Comparison of ENCODE assay signal across 1 cellular context in the genomic region with DNA sequence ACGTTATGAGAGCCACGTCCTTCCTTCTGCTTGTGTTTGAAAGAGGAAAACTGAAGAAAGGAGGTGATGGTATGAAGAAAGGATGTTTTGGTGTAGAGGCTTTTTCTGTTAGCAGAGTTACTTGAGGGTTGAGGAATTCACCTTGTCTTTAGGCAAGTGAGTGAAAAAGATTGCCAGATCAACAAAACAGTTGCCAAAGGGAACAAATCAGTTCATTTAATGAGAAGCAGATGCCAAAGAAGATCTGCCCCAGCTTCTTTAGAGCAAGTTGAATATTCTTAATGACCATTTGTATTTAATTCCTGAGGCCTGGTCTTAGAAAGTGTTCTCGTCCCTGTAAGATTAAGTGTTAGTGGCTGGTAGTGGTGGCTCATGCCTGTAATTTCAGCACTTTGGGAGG.
TF ChIP-seq lines count a peak whose summit lies in the region.

No MANE protein-coding gene starts in this region.

TF ChIP-seq in SK-N-SH treated with all-trans-retinoic acid at 6 μM for 48 hours, 23 proteins besides CTCF, POLR2A, EP300 and RAD21 (continued from another document):
- TF ChIP-seq RARB (CRISPR knock-in tag; IDR thresholded peaks at IDR 0.05) (no peak), ZNF565 (CRISPR knock-in tag; conservative IDR thresholded peaks at IDR 0.05; ENCODE audit: low read depth) (no peak), ZFP30 (CRISPR knock-in tag; IDR thresholded peaks at IDR 0.05) (no peak), OSR1 (CRISPR knock-in tag; IDR thresholded peaks at IDR 0.05) (no peak), CSDC2 (CRISPR knock-in tag; IDR thresholded peaks at IDR 0.05) (no peak), BACH2 (CRISPR knock-in tag; IDR thresholded peaks at IDR 0.05; ENCODE audit: borderline replicate concordance) (no peak)
- TF ChIP-seq, protein P1, sequence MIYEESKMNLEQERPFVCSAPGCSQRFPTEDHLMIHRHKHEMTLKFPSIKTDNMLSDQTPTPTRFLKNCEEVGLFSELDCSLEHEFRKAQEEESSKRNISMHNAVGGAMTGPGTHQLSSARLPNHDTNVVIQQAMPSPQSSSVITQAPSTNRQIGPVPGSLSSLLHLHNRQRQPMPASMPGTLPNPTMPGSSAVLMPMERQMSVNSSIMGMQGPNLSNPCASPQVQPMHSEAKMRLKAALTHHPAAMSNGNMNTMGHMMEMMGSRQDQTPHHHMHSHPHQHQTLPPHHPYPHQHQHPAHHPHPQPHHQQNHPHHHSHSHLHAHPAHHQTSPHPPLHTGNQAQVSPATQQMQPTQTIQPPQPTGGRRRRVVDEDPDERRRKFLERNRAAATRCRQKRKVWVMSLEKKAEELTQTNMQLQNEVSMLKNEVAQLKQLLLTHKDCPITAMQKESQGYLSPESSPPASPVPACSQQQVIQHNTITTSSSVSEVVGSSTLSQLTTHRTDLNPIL (CRISPR knock-in tag; IDR thresholded peaks at IDR 0.05; ENCODE audit: low read depth): no peak
- TF ChIP-seq, protein P2, sequence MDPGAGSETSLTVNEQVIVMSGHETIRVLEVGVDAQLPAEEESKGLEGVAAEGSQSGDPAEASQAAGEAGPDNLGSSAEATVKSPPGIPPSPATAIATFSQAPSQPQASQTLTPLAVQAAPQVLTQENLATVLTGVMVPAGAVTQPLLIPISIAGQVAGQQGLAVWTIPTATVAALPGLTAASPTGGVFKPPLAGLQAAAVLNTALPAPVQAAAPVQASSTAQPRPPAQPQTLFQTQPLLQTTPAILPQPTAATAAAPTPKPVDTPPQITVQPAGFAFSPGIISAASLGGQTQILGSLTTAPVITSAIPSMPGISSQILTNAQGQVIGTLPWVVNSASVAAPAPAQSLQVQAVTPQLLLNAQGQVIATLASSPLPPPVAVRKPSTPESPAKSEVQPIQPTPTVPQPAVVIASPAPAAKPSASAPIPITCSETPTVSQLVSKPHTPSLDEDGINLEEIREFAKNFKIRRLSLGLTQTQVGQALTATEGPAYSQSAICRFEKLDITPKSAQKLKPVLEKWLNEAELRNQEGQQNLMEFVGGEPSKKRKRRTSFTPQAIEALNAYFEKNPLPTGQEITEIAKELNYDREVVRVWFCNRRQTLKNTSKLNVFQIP (CRISPR knock-in tag; IDR thresholded peaks at IDR 0.05; ENCODE audit: borderline replicate concordance, low read depth): no peak
